ENCODE assay signal across 15 cellular contexts in the genomic region with DNA sequence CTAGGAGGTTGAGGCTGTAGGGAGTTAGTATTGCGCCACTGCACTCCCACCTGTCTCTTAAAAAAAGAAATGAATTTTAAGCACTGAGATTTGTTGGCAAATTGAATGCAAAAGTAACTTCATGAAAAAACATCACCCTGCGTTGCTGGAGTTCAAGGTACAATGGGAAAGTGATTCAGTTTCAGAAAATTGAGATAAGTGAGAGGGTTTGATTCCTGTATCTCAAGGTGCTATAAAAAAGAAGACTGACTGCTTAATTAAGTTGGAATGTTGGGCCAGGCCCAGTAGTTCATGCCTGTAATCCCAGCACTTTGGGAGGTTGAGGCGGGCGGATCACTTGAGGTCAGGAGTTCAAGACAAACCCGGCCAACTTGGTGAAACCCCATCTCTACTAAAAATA. TPM values are rescaled to one million over a fixed set of nuclear protein-coding genes. Genes with fewer than 3 reads are reported as not detected.
A peak's percentile ranks its signal among the peaks of the same experiment; 100 is the strongest.
DNase-seq lines count a peak whose midpoint lies in the region; ATAC-seq and TF ChIP-seq lines count a peak whose summit lies in the region.
"Had no signal": no experiment of that assay in that cellular context is flagged by ENCODE, and none has a peak within 500 bp of the region (broad histone marks: within the 10 kb centered on the region; RNA-seq: fewer than 3 reads in every experiment).

No MANE protein-coding gene starts in this region.

- H3K27me3 Mint-ChIP-seq in activated CD4-positive, alpha-beta T cell treated with anti-CD3 and anti-CD28 coated beads, Interleukin-2, amount 10 ng/mL, durations not matched to agents 24 days and 14 days = no peaks in the 10 kb centered on the region
- H3K27me3 Mint-ChIP-seq in activated CD4-positive, alpha-beta T cell treated with anti-CD3 and anti-CD28 coated beads, Interleukin-2, amount 10 ng/mL, durations not matched to agents 7 days and 5 days = no peaks in the 10 kb centered on the region
- no peaks in the 10 kb centered on the region for H3K27me3 Mint-ChIP-seq in CD8-positive, alpha-beta T cell (ENCODE audit: low read depth)
- no peaks in the 10 kb centered on the region for H3K27me3 Mint-ChIP-seq in effector memory CD8-positive, alpha-beta T cell
- H3K27me3 Mint-ChIP-seq: CD4-positive, alpha-beta T cell had no signal

- H3K36me3 ChIP-seq in CD8-positive, alpha-beta T cell (ENCODE audit: insufficient read depth, low read length) = no peaks in the 10 kb centered on the region
- H3K36me3 ChIP-seq in mucosa of descending colon (ENCODE audit: low read depth) (no peaks in the 10 kb centered on the region), prostate gland (no peaks in the 10 kb centered on the region)

- H3K4me3 Mint-ChIP-seq in activated CD4-positive, alpha-beta T cell treated with anti-CD3 and anti-CD28 coated beads, Interleukin-2, amount 10 ng/mL, durations not matched to agents 24 days and 14 days = no peak overlapping the region
- H3K4me3 Mint-ChIP-seq in activated CD4-positive, alpha-beta T cell treated with anti-CD3 and anti-CD28 coated beads, Interleukin-2, amount 10 ng/mL, durations not matched to agents 7 days and 5 days = no peak overlapping the region
- no peak overlapping the region for H3K4me3 Mint-ChIP-seq in CD8-positive, alpha-beta T cell
- H3K4me3 Mint-ChIP-seq in effector memory CD8-positive, alpha-beta T cell = no peak overlapping the region
- H3K4me3 Mint-ChIP-seq: CD4-positive, alpha-beta T cell; GM23338 had no signal

- H3K27ac Mint-ChIP-seq in activated CD4-positive, alpha-beta T cell treated with anti-CD3 and anti-CD28 coated beads, Interleukin-2, amount 10 ng/mL, durations not matched to agents 24 days and 14 days = peak overlapping the region; percentile 15
- no peak overlapping the region for H3K27ac Mint-ChIP-seq in activated CD4-positive, alpha-beta T cell treated with anti-CD3 and anti-CD28 coated beads, Interleukin-2, amount 10 ng/mL, durations not matched to agents 7 days and 5 days
- H3K27ac Mint-ChIP-seq in CD8-positive, alpha-beta T cell = peak overlapping the region; percentile 45
- H3K27ac Mint-ChIP-seq in effector memory CD8-positive, alpha-beta T cell = peak overlapping the region; percentile 79 to 83
- H3K27ac Mint-ChIP-seq: CD4-positive, alpha-beta T cell; GM23338 had no signal

- CTCF ChIA-PET in activated CD4-positive, alpha-beta T cell treated with anti-CD3 and anti-CD28 coated beads, Interleukin-2, amount 10 ng/mL, durations not matched to agents 7 days and 5 days (lab: Charles Lee) = no interaction called here
- CTCF ChIA-PET in CD8-positive, alpha-beta T cell (lab: Charles Lee) = no interaction called here

- no peak for ATAC-seq in CD8-positive, alpha-beta T cell
- ATAC-seq in effector memory CD8-positive, alpha-beta T cell (replicated peaks) = no peak
- ATAC-seq in mucosa of descending colon = peak; percentile 78
- ATAC-seq in GM18517 (IDR thresholded peaks at IDR 0.05; ENCODE audit: unreplicated experiment) = no peak
- ATAC-seq: GM12878, GM23338 had no signal

- H3K27ac ChIP-seq in CD8-positive, alpha-beta T cell (ENCODE audit: low read depth, low read length) = no peak overlapping the region
- no peak overlapping the region for H3K27ac ChIP-seq in prostate gland
- H3K27ac ChIP-seq: 22Rv1, BLaER1 had no signal

- DNase-seq in activated CD4-positive, alpha-beta T cell treated with anti-CD3 and anti-CD28 coated beads, Interleukin-2, amount 10 ng/mL, durations not matched to agents 24 days and 14 days = no peak
- DNase-seq in activated CD4-positive, alpha-beta T cell treated with anti-CD3 and anti-CD28 coated beads, Interleukin-2, amount 10 ng/mL, durations not matched to agents 7 days and 5 days = no peak
- no peak for DNase-seq in CD8-positive, alpha-beta T cell
- DNase-seq in effector memory CD8-positive, alpha-beta T cell = no peak
- DNase-seq in mucosa of descending colon (no peak), SK-N-DZ (ENCODE audit: low spot score) (no peak), prostate gland (ENCODE audit: low spot score) (no peak)
- DNase-seq: CD4-positive, alpha-beta T cell; DMS79; H7 had no signal

- 95% methylated on average over 5 of the region's 5 CpGs for WGBS in prostate gland

- POLR2A ChIA-PET in activated CD4-positive, alpha-beta T cell treated with anti-CD3 and anti-CD28 coated beads, Interleukin-2, amount 10 ng/mL, durations not matched to agents 7 days and 5 days (lab: Charles Lee) = no interaction called here
- POLR2A ChIA-PET in CD8-positive, alpha-beta T cell (lab: Charles Lee) = no interaction called here

- H3K4me1 ChIP-seq in CD8-positive, alpha-beta T cell (ENCODE audit: insufficient read depth, low read length) = peaks cover 6% of the 10 kb centered on the region
- H3K4me1 ChIP-seq in mucosa of descending colon (ENCODE audit: low read depth) (peaks cover 7% of the 10 kb centered on the region), prostate gland (replicated peaks) (no peaks in the 10 kb centered on the region)

- no peaks in the 10 kb centered on the region for H3K9me3 Mint-ChIP-seq in activated CD4-positive, alpha-beta T cell treated with anti-CD3 and anti-CD28 coated beads, Interleukin-2, amount 10 ng/mL, durations not matched to agents 24 days and 14 days
- H3K9me3 Mint-ChIP-seq in activated CD4-positive, alpha-beta T cell treated with anti-CD3 and anti-CD28 coated beads, Interleukin-2, amount 10 ng/mL, durations not matched to agents 7 days and 5 days = no peaks in the 10 kb centered on the region
- H3K9me3 Mint-ChIP-seq in CD8-positive, alpha-beta T cell = no peaks in the 10 kb centered on the region
- H3K9me3 Mint-ChIP-seq in effector memory CD8-positive, alpha-beta T cell = no peaks in the 10 kb centered on the region
- H3K9me3 Mint-ChIP-seq: CD4-positive, alpha-beta T cell; GM23338 had no signal

- no peak for TF ChIP-seq CTCF in CD8-positive, alpha-beta T cell (IDR thresholded peaks at IDR 0.05)
- no peak for TF ChIP-seq CTCF in mucosa of descending colon (IDR thresholded peaks at IDR 0.05)
- TF ChIP-seq CTCF in prostate gland (IDR thresholded peaks at IDR 0.05) = no peak

- peaks cover 21% of the 10 kb centered on the region for H3K4me1 Mint-ChIP-seq in activated CD4-positive, alpha-beta T cell treated with anti-CD3 and anti-CD28 coated beads, Interleukin-2, amount 10 ng/mL, durations not matched to agents 24 days and 14 days
- peaks cover 26% of the 10 kb centered on the region for H3K4me1 Mint-ChIP-seq in activated CD4-positive, alpha-beta T cell treated with anti-CD3 and anti-CD28 coated beads, Interleukin-2, amount 10 ng/mL, durations not matched to agents 7 days and 5 days
- peaks cover 30% of the 10 kb centered on the region for H3K4me1 Mint-ChIP-seq in CD8-positive, alpha-beta T cell (ENCODE audit: low read depth)
- peaks cover 18 to 37% of the 10 kb centered on the region in 2 donors for H3K4me1 Mint-ChIP-seq in effector memory CD8-positive, alpha-beta T cell (ENCODE audit: low read depth in 2 of 2)

- H3K27me3 ChIP-seq in CD8-positive, alpha-beta T cell (ENCODE audit: insufficient read depth, low read length) = no peaks in the 10 kb centered on the region
- H3K27me3 ChIP-seq in prostate gland (replicated peaks; ENCODE audit: insufficient read depth) = no peaks in the 10 kb centered on the region
- H3K27me3 ChIP-seq: BLaER1 had no signal

- intact Hi-C loops in activated CD4-positive, alpha-beta T cell treated with anti-CD3 and anti-CD28 coated beads, Interleukin-2, amount 10 ng/mL, durations not matched to agents 24 days and 14 days (cut with micrococcal nuclease) = no loop called here
- intact Hi-C loops in CD8-positive, alpha-beta T cell (cut with DNase I, micrococcal nuclease) = no loop called here
- intact Hi-C loops in mucosa of descending colon (cut with DNase I, micrococcal nuclease) = no loop called here
- intact Hi-C loops in prostate gland (cut with DNase I) = no loop called here

- H3K36me3 Mint-ChIP-seq in activated CD4-positive, alpha-beta T cell treated with anti-CD3 and anti-CD28 coated beads, Interleukin-2, amount 10 ng/mL, durations not matched to agents 24 days and 14 days (ENCODE audit: low read depth) = peaks cover 42% of the 10 kb centered on the region
- H3K36me3 Mint-ChIP-seq in activated CD4-positive, alpha-beta T cell treated with anti-CD3 and anti-CD28 coated beads, Interleukin-2, amount 10 ng/mL, durations not matched to agents 7 days and 5 days (ENCODE audit: low read depth) = peaks cover 48% of the 10 kb centered on the region
- peaks cover 44% of the 10 kb centered on the region for H3K36me3 Mint-ChIP-seq in CD8-positive, alpha-beta T cell
- peaks cover 44% of the 10 kb centered on the region for H3K36me3 Mint-ChIP-seq in effector memory CD8-positive, alpha-beta T cell (ENCODE audit: insufficient read depth)

- TF ChIP-seq POLR2A in prostate gland (IDR thresholded peaks at IDR 0.05) = no peak

- H3K4me3 ChIP-seq in CD8-positive, alpha-beta T cell (ENCODE audit: low read depth, low read length) = no peak overlapping the region
- H3K4me3 ChIP-seq in mucosa of descending colon (no peak overlapping the region), prostate gland (no peak overlapping the region)
- H3K4me3 ChIP-seq: BLaER1, GM12878, GM23338 had no signal

- H3K9me3 ChIP-seq in CD8-positive, alpha-beta T cell (ENCODE audit: low read length) = no peaks in the 10 kb centered on the region
- H3K9me3 ChIP-seq in mucosa of descending colon (no peaks in the 10 kb centered on the region), prostate gland (no peaks in the 10 kb centered on the region)
- H3K9me3 ChIP-seq: BLaER1 had no signal

RNA-seq across cellular contexts. Expression of a gene that starts 39.1 kb away (rescaled TPM):
- total RNA-seq in activated CD4-positive, alpha-beta T cell treated with anti-CD3 and anti-CD28 coated beads, Interleukin-2, amount 10 ng/mL, durations not matched to agents 24 days and 14 days = 154 and 160 TPM in 2 replicates
- total RNA-seq in activated CD4-positive, alpha-beta T cell treated with anti-CD3 and anti-CD28 coated beads, Interleukin-2, amount 10 ng/mL, durations not matched to agents 7 days and 5 days = 100 to 1,000 TPM; 222 to 296 TPM
- 10 to 100 TPM; 57.4 to 69.5 TPM for total RNA-seq in CD8-positive, alpha-beta T cell
- total RNA-seq in mucosa of descending colon (100 to 1,000 TPM; 186 to 242 (median 206) TPM), prostate gland (100 to 1,000 TPM; 131 to 155 TPM)
- polyA plus RNA-seq in SK-N-DZ (2014; cell fraction: cytosol; rRNA removed) = 20.7 and 21.6 TPM in 2 replicates
- polyA plus RNA-seq in SK-N-DZ (2014; cell fraction: nucleus; rRNA removed) = 26.9 and 47.9 TPM in 2 replicates
